In genomic region chr1:160360227-160360695, GRCh38 we compare ENCODE assay signal across 1 cellular context.
A peak's percentile ranks its signal among the peaks of the same experiment; 100 is the strongest.
TF ChIP-seq lines count a peak whose summit lies in the region.

No MANE protein-coding gene starts in this region.

TF ChIP-seq in K562, 482 proteins besides CTCF, POLR2A, EP300 and RAD21:
- no peak for TF ChIP-seq SRSF7 (optimal IDR thresholded peaks at IDR 0.05; ENCODE audit: low read depth, low read length)
- no peak for TF ChIP-seq NONO (IDR thresholded peaks at IDR 0.05; ENCODE audit: low read depth in 2 of 2, low read length in 1 of 2)
- TF ChIP-seq KAT2B (IDR thresholded peaks at IDR 0.05; ENCODE audit: low read depth, low read length), result no peak
- no peak for TF ChIP-seq STAT5B (CRISPR knock-in tag; IDR thresholded peaks at IDR 0.05)
- TF ChIP-seq ZNF655 (CRISPR knock-in tag; IDR thresholded peaks at IDR 0.05), result no peak
- TF ChIP-seq POLR2G (IDR thresholded peaks at IDR 0.05; ENCODE audit: low read depth, low read length), result peak; percentile 49
- TF ChIP-seq TBP (optimal IDR thresholded peaks at IDR 0.05; ENCODE audit: low read depth, low read length), result no peak
- 0 out of 2 replicates have a peak, but pooled peaks have one; percentile 9 for TF ChIP-seq POLR2AphosphoS2 (IDR thresholded peaks at IDR 0.05; ENCODE audit: low read length)
- no peak for TF ChIP-seq ARID1B (IDR thresholded peaks at IDR 0.05)
- 0 out of 2 replicates have a peak, but pooled peaks have one; percentile 36 for TF ChIP-seq RBFOX2 (IDR thresholded peaks at IDR 0.05; ENCODE audit: low read depth, low read length)
- TF ChIP-seq GTF2E2 (tag; IDR thresholded peaks at IDR 0.05), result no peak
- no peak for TF ChIP-seq PHF20 (IDR thresholded peaks at IDR 0.05; ENCODE audit: partially characterized antibody)
- TF ChIP-seq AFF4 (CRISPR knock-in tag; IDR thresholded peaks at IDR 0.05), result no peak
TF ChIP-seq in K562: peak in this region for 3.
